In genomic region chr17:43898446-43898845, GRCh38 we compare ENCODE assay signal across 20 cellular contexts. TPM values are rescaled to one million over a fixed set of nuclear protein-coding genes. Genes with fewer than 3 reads are reported as not detected.
DNase-seq lines count a peak whose midpoint lies in the region; ATAC-seq and TF ChIP-seq lines count a peak whose summit lies in the region.
"Had no signal": no experiment of that assay in that cellular context is flagged by ENCODE, and none has a peak within 500 bp of the region (broad histone marks: within the 10 kb centered on the region; RNA-seq: fewer than 3 reads in every experiment).

No MANE protein-coding gene starts in this region.

- H3K27ac ChIP-seq in GM23338 (ENCODE audit: low read depth) (no peak overlapping the region), SJCRH30 (no peak overlapping the region)

- ATAC-seq in GM23338 (no peak), GM18870 (IDR thresholded peaks at IDR 0.05; ENCODE audit: unreplicated experiment) (no peak)
- ATAC-seq: K562, Panc1, SK-N-SH treated with all-trans-retinoic acid at 6 μM for 48 hours had no signal

- H3K4me3 Mint-ChIP-seq in GM23338 = no peak overlapping the region
- H3K4me3 Mint-ChIP-seq: T-helper 2 cell treated with Interferon-gamma antibody and Interleukin-4, amounts not matched to agents 5 μg/mL and 100 μg/mL, for 36 hours had no signal

- H3K27me3 ChIP-seq in GM23338 (ENCODE audit: insufficient read depth) (peaks cover 12% of the 10 kb centered on the region; the same call in 1 of the 2 replicates), SJCRH30 (no peaks in the 10 kb centered on the region)

- no peak for TF ChIP-seq CTCF in GM23338 (conservative IDR thresholded peaks at IDR 0.05; ENCODE audit: low read depth in 2 of 2)

- H3K9me3 ChIP-seq in SJCRH30 (replicated peaks) = no peaks in the 10 kb centered on the region

- no peak overlapping the region for H3K27ac Mint-ChIP-seq in GM23338
- H3K27ac Mint-ChIP-seq: T-helper 2 cell treated with Interferon-gamma antibody and Interleukin-4, amounts not matched to agents 5 μg/mL and 100 μg/mL, for 36 hours had no signal

- H3K9me3 Mint-ChIP-seq in GM23338 = no peaks in the 10 kb centered on the region; the same call in 2 of the 3 replicates
- H3K9me3 Mint-ChIP-seq: T-helper 2 cell treated with Interferon-gamma antibody and Interleukin-4, amounts not matched to agents 5 μg/mL and 100 μg/mL, for 36 hours had no signal

- H3K4me3 ChIP-seq in GM23338 (no peak overlapping the region), SJCRH30 (no peak overlapping the region)
- H3K4me3 ChIP-seq: K562 had no signal

- no peaks in the 10 kb centered on the region for H3K9me2 ChIP-seq in GM23338 (ENCODE audit: insufficient read depth)

- peaks cover 18% of the 10 kb centered on the region for H3K27me3 Mint-ChIP-seq in GM23338 (ENCODE audit: insufficient read depth, low read depth, poor library complexity)

- H4K20me1 ChIP-seq in GM23338 (replicated peaks; ENCODE audit: insufficient read depth) = no peaks in the 10 kb centered on the region

- no peaks in the 10 kb centered on the region for H3F3A ChIP-seq in GM23338 (replicated peaks; ENCODE audit: low read depth)

- peaks cover 44% of the 10 kb centered on the region for H3K4me1 Mint-ChIP-seq in GM23338

- no peaks in the 10 kb centered on the region; the same call in 1 of the 2 replicates for H3K79me2 ChIP-seq in GM23338 (replicated peaks; ENCODE audit: insufficient read depth)

- H2AFZ ChIP-seq in GM23338 = no peak overlapping the region

- H3K36me3 ChIP-seq in GM23338 (ENCODE audit: insufficient read depth) (no peaks in the 10 kb centered on the region), SJCRH30 (no peaks in the 10 kb centered on the region)

- H3K4me1 ChIP-seq in GM23338 (ENCODE audit: insufficient read depth) (peaks cover 22% of the 10 kb centered on the region), SJCRH30 (peaks cover 14% of the 10 kb centered on the region)

- DNase-seq in NCI-H187 treated with DMSO at 0.1 percent for 48 hours (lab: John Stamatoyannopoulos, UW) (peak; percentile 16), NCI-H187 (lab: John Stamatoyannopoulos, UW) (no peak), GM23338 (ENCODE audit: low spot score) (peak; percentile 32), NCI-H2171 treated with DMSO at 0.1 percent for 48 hours (lab: John Stamatoyannopoulos, UW) (peak; percentile 66), left kidney (ENCODE audit: low read depth, low spot score) (peak; percentile 49), NCI-H1694 (lab: John Stamatoyannopoulos, UW) (no peak), SJCRH30 (no peak)
- DNase-seq: EL, GF-D8, H7, NCI-H2029, NCI-H345, NCI-H524, NCI-H82, SIG-M5 had no signal

- peaks cover 21% of the 10 kb centered on the region for H3K36me3 Mint-ChIP-seq in GM23338 (ENCODE audit: low read depth)

- H3K4me2 ChIP-seq in GM23338 = no peak overlapping the region; the same call in 1 of the 2 replicates

TF ChIP-seq in GM23338, 12 proteins besides CTCF, POLR2A, EP300 and RAD21 (continues in another document):
- TF ChIP-seq, protein P1, sequence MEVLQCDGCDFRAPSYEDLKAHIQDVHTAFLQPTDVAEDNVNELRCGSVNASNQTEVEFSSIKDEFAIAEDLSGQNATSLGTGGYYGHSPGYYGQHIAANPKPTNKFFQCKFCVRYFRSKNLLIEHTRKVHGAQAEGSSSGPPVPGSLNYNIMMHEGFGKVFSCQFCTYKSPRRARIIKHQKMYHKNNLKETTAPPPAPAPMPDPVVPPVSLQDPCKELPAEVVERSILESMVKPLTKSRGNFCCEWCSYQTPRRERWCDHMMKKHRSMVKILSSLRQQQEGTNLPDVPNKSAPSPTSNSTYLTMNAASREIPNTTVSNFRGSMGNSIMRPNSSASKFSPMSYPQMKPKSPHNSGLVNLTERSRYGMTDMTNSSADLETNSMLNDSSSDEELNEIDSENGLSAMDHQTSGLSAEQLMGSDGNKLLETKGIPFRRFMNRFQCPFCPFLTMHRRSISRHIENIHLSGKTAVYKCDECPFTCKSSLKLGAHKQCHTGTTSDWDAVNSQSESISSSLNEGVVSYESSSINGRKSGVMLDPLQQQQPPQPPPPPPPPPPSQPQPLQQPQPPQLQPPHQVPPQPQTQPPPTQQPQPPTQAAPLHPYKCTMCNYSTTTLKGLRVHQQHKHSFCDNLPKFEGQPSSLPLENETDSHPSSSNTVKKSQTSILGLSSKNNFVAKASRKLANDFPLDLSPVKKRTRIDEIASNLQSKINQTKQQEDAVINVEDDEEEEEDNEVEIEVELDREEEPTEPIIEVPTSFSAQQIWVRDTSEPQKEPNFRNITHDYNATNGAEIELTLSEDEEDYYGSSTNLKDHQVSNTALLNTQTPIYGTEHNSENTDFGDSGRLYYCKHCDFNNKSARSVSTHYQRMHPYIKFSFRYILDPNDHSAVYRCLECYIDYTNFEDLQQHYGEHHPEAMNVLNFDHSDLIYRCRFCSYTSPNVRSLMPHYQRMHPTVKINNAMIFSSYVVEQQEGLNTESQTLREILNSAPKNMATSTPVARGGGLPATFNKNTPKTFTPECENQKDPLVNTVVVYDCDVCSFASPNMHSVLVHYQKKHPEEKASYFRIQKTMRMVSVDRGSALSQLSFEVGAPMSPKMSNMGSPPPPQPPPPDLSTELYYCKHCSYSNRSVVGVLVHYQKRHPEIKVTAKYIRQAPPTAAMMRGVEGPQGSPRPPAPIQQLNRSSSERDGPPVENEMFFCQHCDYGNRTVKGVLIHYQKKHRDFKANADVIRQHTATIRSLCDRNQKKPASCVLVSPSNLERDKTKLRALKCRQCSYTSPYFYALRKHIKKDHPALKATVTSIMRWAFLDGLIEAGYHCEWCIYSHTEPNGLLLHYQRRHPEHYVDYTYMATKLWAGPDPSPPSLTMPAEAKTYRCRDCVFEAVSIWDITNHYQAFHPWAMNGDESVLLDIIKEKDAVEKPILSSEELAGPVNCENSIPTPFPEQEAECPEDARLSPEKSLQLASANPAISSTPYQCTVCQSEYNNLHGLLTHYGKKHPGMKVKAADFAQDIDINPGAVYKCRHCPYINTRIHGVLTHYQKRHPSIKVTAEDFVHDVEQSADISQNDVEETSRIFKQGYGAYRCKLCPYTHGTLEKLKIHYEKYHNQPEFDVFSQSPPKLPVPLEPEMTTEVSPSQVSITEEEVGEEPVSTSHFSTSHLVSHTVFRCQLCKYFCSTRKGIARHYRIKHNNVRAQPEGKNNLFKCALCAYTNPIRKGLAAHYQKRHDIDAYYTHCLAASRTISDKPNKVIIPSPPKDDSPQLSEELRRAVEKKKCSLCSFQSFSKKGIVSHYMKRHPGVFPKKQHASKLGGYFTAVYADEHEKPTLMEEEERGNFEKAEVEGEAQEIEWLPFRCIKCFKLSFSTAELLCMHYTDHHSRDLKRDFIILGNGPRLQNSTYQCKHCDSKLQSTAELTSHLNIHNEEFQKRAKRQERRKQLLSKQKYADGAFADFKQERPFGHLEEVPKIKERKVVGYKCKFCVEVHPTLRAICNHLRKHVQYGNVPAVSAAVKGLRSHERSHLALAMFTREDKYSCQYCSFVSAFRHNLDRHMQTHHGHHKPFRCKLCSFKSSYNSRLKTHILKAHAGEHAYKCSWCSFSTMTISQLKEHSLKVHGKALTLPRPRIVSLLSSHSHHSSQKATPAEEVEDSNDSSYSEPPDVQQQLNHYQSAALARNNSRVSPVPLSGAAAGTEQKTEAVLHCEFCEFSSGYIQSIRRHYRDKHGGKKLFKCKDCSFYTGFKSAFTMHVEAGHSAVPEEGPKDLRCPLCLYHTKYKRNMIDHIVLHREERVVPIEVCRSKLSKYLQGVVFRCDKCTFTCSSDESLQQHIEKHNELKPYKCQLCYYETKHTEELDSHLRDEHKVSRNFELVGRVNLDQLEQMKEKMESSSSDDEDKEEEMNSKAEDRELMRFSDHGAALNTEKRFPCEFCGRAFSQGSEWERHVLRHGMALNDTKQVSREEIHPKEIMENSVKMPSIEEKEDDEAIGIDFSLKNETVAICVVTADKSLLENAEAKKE (CRISPR knock-in tag; IDR thresholded peaks at IDR 0.05) = no peak
- TF ChIP-seq STAT1 (IDR thresholded peaks at IDR 0.05; ENCODE audit: unreplicated experiment) (no peak), ZNF114 (CRISPR knock-in tag; IDR thresholded peaks at IDR 0.05) (no peak), POLR2AphosphoS5 (IDR thresholded peaks at IDR 0.05; ENCODE audit: low read depth) (no peak)

RNA-seq across cellular contexts. Expression of gene MPP2, which starts 8.9 kb away (rescaled TPM):
- 20.7 and 21.0 TPM in 2 replicates for total RNA-seq in GM23338 (2014; rRNA removed; shearing (Covaris generic))
- polyA plus RNA-seq in GM23338 (2016; fragmentation: Nextera tagmentation; extraction: Ambion mirVana) = 7.2 and 7.8 TPM in 2 replicates
- total RNA-seq in SJCRH30 (2014; rRNA removed; shearing (Covaris generic)) = 16.3 and 17.4 TPM in 2 replicates

RNA-seq across cellular contexts. Expression of gene PPY, which starts 43.8 kb away (rescaled TPM):
- not detected in 2 replicates for total RNA-seq in GM23338 (2014; rRNA removed; shearing (Covaris generic))
- polyA plus RNA-seq in GM23338 (2016; fragmentation: Nextera tagmentation; extraction: Ambion mirVana) = 0.94 TPM in 1 of 2 replicates, not detected in the other
- not detected in 2 replicates for total RNA-seq in SJCRH30 (2014; rRNA removed; shearing (Covaris generic))
- total RNA-seq: H7, K562 had no signal
- polyA plus RNA-seq: K562 had no signal

RNA-seq across cellular contexts. Expression of gene CD300LG, which starts 51.5 kb away (rescaled TPM):
- total RNA-seq in GM23338 (2014; rRNA removed; shearing (Covaris generic)) = not detected in 2 replicates
- polyA plus RNA-seq in GM23338 (2016; fragmentation: Nextera tagmentation; extraction: Ambion mirVana) = not detected in 2 replicates
- not detected in 2 replicates for total RNA-seq in SJCRH30 (2014; rRNA removed; shearing (Covaris generic))
- total RNA-seq: H7, K562 had no signal
- polyA plus RNA-seq: K562 had no signal

RNA-seq across cellular contexts. Expression of gene PYY, which starts 55.3 kb away (rescaled TPM):
- 0.56 TPM in 1 of 2 replicates, not detected in the other for total RNA-seq in GM23338 (2014; rRNA removed; shearing (Covaris generic))
- 6.6 and 8.5 TPM in 2 replicates for polyA plus RNA-seq in GM23338 (2016; fragmentation: Nextera tagmentation; extraction: Ambion mirVana)
- not detected in 2 replicates for total RNA-seq in SJCRH30 (2014; rRNA removed; shearing (Covaris generic))
- total RNA-seq: K562 had no signal
- polyA plus RNA-seq: K562 had no signal

Comparison
In these comparisons a context has a peak if more than half of its experiments do, and no peak if none do; other contexts are left out.
1. DNase-seq: peak in NCI-H187 treated with DMSO at 0.1 percent for 48 hours (single experiment), GM23338 (single experiment), NCI-H2171 treated with DMSO at 0.1 percent for 48 hours (single experiment) and left kidney (single experiment); none in NCI-H187 (0 of 2), NCI-H1694 (single experiment) and SJCRH30 (0 of 2).